ENCODE assay signal across 1 cellular context in the genomic region with DNA sequence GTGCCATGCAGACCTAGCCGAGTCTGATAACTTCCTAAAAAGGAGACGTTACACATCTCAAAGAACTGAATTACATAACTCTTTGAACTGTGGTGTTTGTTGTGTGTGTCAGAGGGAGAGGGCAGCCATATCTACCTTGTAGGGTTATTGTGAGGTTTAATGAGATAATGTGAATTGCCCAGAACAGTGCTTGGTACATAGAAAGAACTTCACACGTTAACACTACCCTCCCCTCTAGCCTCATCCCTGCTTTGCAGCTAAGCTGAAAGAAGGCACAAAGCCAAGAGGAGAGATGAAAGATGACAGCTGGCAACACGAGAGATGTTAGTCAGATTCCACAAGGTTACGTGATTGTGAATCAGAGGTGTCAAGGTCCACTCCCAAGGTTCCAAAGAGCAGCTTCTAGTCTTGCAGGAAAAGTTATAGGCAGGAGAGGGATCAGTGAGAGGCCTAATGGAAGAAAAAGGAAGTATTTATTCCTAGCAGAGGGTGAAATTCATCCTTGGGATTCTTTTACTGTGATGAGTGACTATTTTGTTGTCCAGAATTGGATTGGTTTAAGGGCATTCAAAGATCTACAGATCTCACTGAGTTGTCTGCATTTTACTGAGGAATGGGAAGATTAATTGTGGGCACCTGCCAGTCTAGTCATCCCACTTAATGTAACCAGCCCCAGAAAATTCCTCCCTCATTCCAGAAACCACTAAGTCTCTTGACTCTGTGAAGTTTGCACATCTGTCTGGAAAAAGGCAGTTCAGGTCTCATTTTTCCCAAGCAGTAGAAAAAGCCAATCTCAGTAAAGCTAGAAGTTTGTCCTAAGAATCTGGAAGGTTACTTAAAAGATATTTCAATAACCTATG.
TF ChIP-seq lines count a peak whose summit lies in the region.

No MANE protein-coding gene starts in this region.

TF ChIP-seq in IMR-90, 13 proteins besides CTCF, POLR2A, EP300 and RAD21:
- no peak for TF ChIP-seq MXI1 (IDR thresholded peaks at IDR 0.05; ENCODE audit: borderline replicate concordance, low read depth, low read length)
- no peak for TF ChIP-seq FOS (IDR thresholded peaks at IDR 0.05; ENCODE audit: low read depth, low read length)
- TF ChIP-seq, protein P1, sequence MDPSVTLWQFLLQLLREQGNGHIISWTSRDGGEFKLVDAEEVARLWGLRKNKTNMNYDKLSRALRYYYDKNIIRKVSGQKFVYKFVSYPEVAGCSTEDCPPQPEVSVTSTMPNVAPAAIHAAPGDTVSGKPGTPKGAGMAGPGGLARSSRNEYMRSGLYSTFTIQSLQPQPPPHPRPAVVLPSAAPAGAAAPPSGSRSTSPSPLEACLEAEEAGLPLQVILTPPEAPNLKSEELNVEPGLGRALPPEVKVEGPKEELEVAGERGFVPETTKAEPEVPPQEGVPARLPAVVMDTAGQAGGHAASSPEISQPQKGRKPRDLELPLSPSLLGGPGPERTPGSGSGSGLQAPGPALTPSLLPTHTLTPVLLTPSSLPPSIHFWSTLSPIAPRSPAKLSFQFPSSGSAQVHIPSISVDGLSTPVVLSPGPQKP (IDR thresholded peaks at IDR 0.05; ENCODE audit: borderline replicate concordance, low read depth, low read length): no peak
- no peak for TF ChIP-seq MAZ (IDR thresholded peaks at IDR 0.05; ENCODE audit: borderline replicate concordance, low read depth, low read length)
- no peak for TF ChIP-seq SMC3 (IDR thresholded peaks at IDR 0.05; ENCODE audit: low read depth, low read length)
- TF ChIP-seq CEBPB (IDR thresholded peaks at IDR 0.05; ENCODE audit: low read depth, low read length): no peak
- TF ChIP-seq RFX5 (IDR thresholded peaks at IDR 0.05; ENCODE audit: low read depth, low read length): no peak
- TF ChIP-seq RCOR1 (IDR thresholded peaks at IDR 0.05; ENCODE audit: insufficient replicate concordance, low read length): no peak
- TF ChIP-seq CHD1 (IDR thresholded peaks at IDR 0.05; ENCODE audit: low read depth, low read length): no peak
- TF ChIP-seq MAFK (IDR thresholded peaks at IDR 0.05; ENCODE audit: low read depth, low read length): no peak
- TF ChIP-seq NFE2L2 (IDR thresholded peaks at IDR 0.05; ENCODE audit: low read depth, low read length): no peak
- TF ChIP-seq, protein P2, sequence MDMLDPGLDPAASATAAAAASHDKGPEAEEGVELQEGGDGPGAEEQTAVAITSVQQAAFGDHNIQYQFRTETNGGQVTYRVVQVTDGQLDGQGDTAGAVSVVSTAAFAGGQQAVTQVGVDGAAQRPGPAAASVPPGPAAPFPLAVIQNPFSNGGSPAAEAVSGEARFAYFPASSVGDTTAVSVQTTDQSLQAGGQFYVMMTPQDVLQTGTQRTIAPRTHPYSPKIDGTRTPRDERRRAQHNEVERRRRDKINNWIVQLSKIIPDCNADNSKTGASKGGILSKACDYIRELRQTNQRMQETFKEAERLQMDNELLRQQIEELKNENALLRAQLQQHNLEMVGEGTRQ (IDR thresholded peaks at IDR 0.05; ENCODE audit: low read depth, low read length): no peak
- TF ChIP-seq BHLHE40 (IDR thresholded peaks at IDR 0.05; ENCODE audit: low read depth, low read length): no peak
TF ChIP-seq in IMR-90: peak in this region for 0.
